ENCODE assay signal across 8 cellular contexts in genomic region chr11:34357646-34358257, GRCh38. TPM values are rescaled to one million over a fixed set of nuclear protein-coding genes. Genes with fewer than 3 reads are reported as not detected.
DNase-seq lines count a peak whose midpoint lies in the region; ATAC-seq, FAIRE-seq and TF ChIP-seq lines count a peak whose summit lies in the region.

Gene ABTB2, minus strand, starts transcription at chr11:34358010.

- H3K4me1 ChIP-seq in GM23338 (ENCODE audit: insufficient read depth) (peaks cover 8% of the 10 kb centered on the region), Karpas-422 (ENCODE audit: low read length) (peaks cover 15% of the 10 kb centered on the region)

- ATAC-seq in GM23338: peak; percentile 80
- peak; percentile 94 for ATAC-seq in stimulated activated naive CD8-positive, alpha-beta T cell treated with anti-CD3 and anti-CD28 coated beads, Interleukin-15, Interleukin-2, amounts not matched to agents 100 U/mL and 50 U/mL, for 24 hours

- peak within 1 kb of the TSS; percentile 97 for H2AFZ ChIP-seq in GM23338
- peak within 1 kb of the TSS; percentile 58; the same call in 1 of the 2 replicates for H2AFZ ChIP-seq in Karpas-422 (ENCODE audit: low read length)

- no peaks in the 10 kb centered on the region for H3K36me3 ChIP-seq in GM23338 (ENCODE audit: insufficient read depth)
- H3K36me3 ChIP-seq in Karpas-422 (ENCODE audit: insufficient read depth, low read length): no peaks in the 10 kb centered on the region

- TF ChIP-seq CTCF in GM23338 (conservative IDR thresholded peaks at IDR 0.05; ENCODE audit: low read depth in 2 of 2) (no peak), nephron (IDR thresholded peaks at IDR 0.05; ENCODE audit: unreplicated experiment in 3 of 3) (peak in 1 of 3 experiments; percentile 4)

- H3F3A ChIP-seq in GM23338 (replicated peaks; ENCODE audit: low read depth): peaks cover 5% of the 10 kb centered on the region; the same call in 1 of the 2 replicates

- H3K4me3 Mint-ChIP-seq in GM23338: peak within 1 kb of the TSS; percentile 82
- peak within 1 kb of the TSS; percentile 88 for H3K4me3 Mint-ChIP-seq in activated T-helper 1 cell treated with anti-CD3 and anti-CD28 coated beads, Interleukin-12 subunit alpha, Interleukin-12 subunit beta, Interleukin-2, Interleukin-4 antibody, amounts not matched to agents 30 ng/mL and 10 ng/mL and 1 ng/mL, durations not matched to agents 14 hours and 24 hours and 36 hours
- peak within 1 kb of the TSS; percentile 78 to 96 (median 87) for H3K4me3 Mint-ChIP-seq in nephron

- FAIRE-seq in RCC 7860 (lab: Jason Lieb, UNC): peak; percentile 39

- H3K27me3 ChIP-seq in GM23338 (ENCODE audit: insufficient read depth) (peaks cover 35% of the 10 kb centered on the region), Karpas-422 (ENCODE audit: low read length) (no peaks in the 10 kb centered on the region)

- intact Hi-C loops in activated T-helper 1 cell treated with anti-CD3 and anti-CD28 coated beads, Interleukin-12 subunit alpha, Interleukin-12 subunit beta, Interleukin-2, Interleukin-4 antibody, amounts not matched to agents 30 ng/mL and 10 ng/mL and 1 ng/mL, durations not matched to agents 14 hours and 24 hours and 36 hours (cut with micrococcal nuclease): loop anchor here (1.0 to 5.0 kb wide), 10 partner anchors 19 to 785 kb away; partner anchors contain the start of genes C11orf91, CAT and LMO2

- H3K79me2 ChIP-seq in GM23338 (replicated peaks; ENCODE audit: insufficient read depth): peaks cover 30% of the 10 kb centered on the region
- no peaks in the 10 kb centered on the region for H3K79me2 ChIP-seq in Karpas-422 (ENCODE audit: low read length)

- no peaks in the 10 kb centered on the region for H3K9me3 ChIP-seq in Karpas-422 (ENCODE audit: low read length)

- H3K4me1 Mint-ChIP-seq in GM23338 (peaks cover 19% of the 10 kb centered on the region), nephron (peaks cover 41% of the 10 kb centered on the region)
- peaks cover 39% of the 10 kb centered on the region for H3K4me1 Mint-ChIP-seq in activated T-helper 1 cell treated with anti-CD3 and anti-CD28 coated beads, Interleukin-12 subunit alpha, Interleukin-12 subunit beta, Interleukin-2, Interleukin-4 antibody, amounts not matched to agents 30 ng/mL and 10 ng/mL and 1 ng/mL, durations not matched to agents 14 hours and 24 hours and 36 hours (ENCODE audit: low read depth)

- H3K9me2 ChIP-seq in GM23338 (ENCODE audit: insufficient read depth): no peaks in the 10 kb centered on the region
- no peaks in the 10 kb centered on the region for H3K9me2 ChIP-seq in Karpas-422 (replicated peaks; ENCODE audit: insufficient read depth, low read length)

- H3K9me3 Mint-ChIP-seq in GM23338 (no peaks in the 10 kb centered on the region), nephron (no peaks in the 10 kb centered on the region)
- H3K9me3 Mint-ChIP-seq in activated T-helper 1 cell treated with anti-CD3 and anti-CD28 coated beads, Interleukin-12 subunit alpha, Interleukin-12 subunit beta, Interleukin-2, Interleukin-4 antibody, amounts not matched to agents 30 ng/mL and 10 ng/mL and 1 ng/mL, durations not matched to agents 14 hours and 24 hours and 36 hours: no peaks in the 10 kb centered on the region

- H4K20me1 ChIP-seq in GM23338 (replicated peaks; ENCODE audit: insufficient read depth) (peaks cover 14% of the 10 kb centered on the region; the same call in 1 of the 2 replicates), Karpas-422 (ENCODE audit: insufficient read depth, low read depth, low read length) (peaks cover 15% of the 10 kb centered on the region; the same call in 1 of the 2 replicates)

- H3K27me3 Mint-ChIP-seq in GM23338 (ENCODE audit: insufficient read depth, low read depth, poor library complexity): peaks cover 24% of the 10 kb centered on the region
- H3K27me3 Mint-ChIP-seq in activated T-helper 1 cell treated with anti-CD3 and anti-CD28 coated beads, Interleukin-12 subunit alpha, Interleukin-12 subunit beta, Interleukin-2, Interleukin-4 antibody, amounts not matched to agents 30 ng/mL and 10 ng/mL and 1 ng/mL, durations not matched to agents 14 hours and 24 hours and 36 hours (ENCODE audit: insufficient read depth): peaks cover 23% of the 10 kb centered on the region
- H3K27me3 Mint-ChIP-seq in nephron (ENCODE audit: low read depth): peaks cover 41% of the 10 kb centered on the region

- peak within 1 kb of the TSS; percentile 33 for H3K9ac ChIP-seq in Karpas-422 (ENCODE audit: low read length)

- H3K27ac ChIP-seq in GM23338 (ENCODE audit: low read depth) (peak within 1 kb of the TSS; percentile 95), Karpas-422 (ENCODE audit: low read length) (no peak within 1 kb of the TSS)

- no peaks in the 10 kb centered on the region; the same call in 2 of the 3 replicates for H3K36me3 Mint-ChIP-seq in GM23338 (ENCODE audit: low read depth)
- H3K36me3 Mint-ChIP-seq in activated T-helper 1 cell treated with anti-CD3 and anti-CD28 coated beads, Interleukin-12 subunit alpha, Interleukin-12 subunit beta, Interleukin-2, Interleukin-4 antibody, amounts not matched to agents 30 ng/mL and 10 ng/mL and 1 ng/mL, durations not matched to agents 14 hours and 24 hours and 36 hours (ENCODE audit: low read depth): peaks cover 17% of the 10 kb centered on the region
- H3K36me3 Mint-ChIP-seq in nephron (ENCODE audit: low read depth): no peaks in the 10 kb centered on the region

- H3K4me2 ChIP-seq in GM23338: peak within 1 kb of the TSS; percentile 99
- peak within 1 kb of the TSS; percentile 62 for H3K4me2 ChIP-seq in Karpas-422 (ENCODE audit: low read depth, low read length, poor library complexity, severe bottlenecking)

- DNase-seq in EH (ENCODE audit: low read depth) (peak; percentile 97), GM23338 (ENCODE audit: low spot score) (peak; percentile 100), Karpas-422 (peak; percentile 95), RCC 7860 (ENCODE audit: low spot score) (peak; percentile 93), fibroblast of peridontal ligament (ENCODE audit: extremely low read depth) (peak; percentile 93)
- peak; percentile 98 for DNase-seq in activated T-helper 1 cell treated with anti-CD3 and anti-CD28 coated beads, Interleukin-12 subunit alpha, Interleukin-12 subunit beta, Interleukin-2, Interleukin-4 antibody, amounts not matched to agents 30 ng/mL and 10 ng/mL and 1 ng/mL, durations not matched to agents 14 hours and 24 hours and 36 hours (ENCODE audit: low spot score)
- DNase-seq in stimulated activated naive CD8-positive, alpha-beta T cell treated with anti-CD3 and anti-CD28 coated beads, Interleukin-15, Interleukin-2, amounts not matched to agents 100 U/mL and 50 U/mL, for 24 hours: peak; percentile 98

- H3K27ac Mint-ChIP-seq in GM23338 (peak within 1 kb of the TSS; percentile 92), nephron (peak within 1 kb of the TSS in 2 of 3 experiments; percentile 70 to 82)
- H3K27ac Mint-ChIP-seq in activated T-helper 1 cell treated with anti-CD3 and anti-CD28 coated beads, Interleukin-12 subunit alpha, Interleukin-12 subunit beta, Interleukin-2, Interleukin-4 antibody, amounts not matched to agents 30 ng/mL and 10 ng/mL and 1 ng/mL, durations not matched to agents 14 hours and 24 hours and 36 hours: peak within 1 kb of the TSS; percentile 77

- H3K4me3 ChIP-seq in GM23338: peak within 1 kb of the TSS; percentile 85
- peak within 1 kb of the TSS; percentile 51; the same call in 1 of the 2 replicates for H3K4me3 ChIP-seq in Karpas-422 (ENCODE audit: low read length)

TF ChIP-seq in GM23338, 12 proteins besides CTCF, POLR2A, EP300 and RAD21:
- TF ChIP-seq CREB1 (CRISPR knock-in tag; IDR thresholded peaks at IDR 0.05; ENCODE audit: low read depth) (no peak), POLR2AphosphoS5 (IDR thresholded peaks at IDR 0.05; ENCODE audit: low read depth) (peak; percentile 89)
TF ChIP-seq in GM23338: peak in this region for 1.

RNA-seq across cellular contexts. Expression of gene ABTB2, which starts in this region (rescaled TPM):
- 9.9 and 12.1 TPM in 2 replicates for total RNA-seq in GM23338 (2014; rRNA removed; shearing (Covaris generic))
- 2.6 and 3.1 TPM in 2 replicates for polyA plus RNA-seq in GM23338 (2016; fragmentation: Nextera tagmentation; extraction: Ambion mirVana)
- not detected in 2 replicates for total RNA-seq in Karpas-422 (2014; rRNA removed; shearing (Covaris generic); ENCODE audit: low replicate concordance)
- 14.1 and 14.5 TPM in 2 replicates for total RNA-seq in activated T-helper 1 cell treated with anti-CD3 and anti-CD28 coated beads, Interleukin-12 subunit alpha, Interleukin-12 subunit beta, Interleukin-2, Interleukin-4 antibody, amounts not matched to agents 30 ng/mL and 10 ng/mL and 1 ng/mL, durations not matched to agents 14 hours and 24 hours and 36 hours

Comparison
In these comparisons a context has a peak if more than half of its experiments do, and no peak if none do; other contexts are left out.
1. RNA of gene ABTB2 (total RNA-seq): 14.1 to 14.5 TPM in activated T-helper 1 cell treated with anti-CD3 and anti-CD28 coated beads, Interleukin-12 subunit alpha, Interleukin-12 subunit beta, Interleukin-2, Interleukin-4 antibody, amounts not matched to agents 30 ng/mL and 10 ng/mL and 1 ng/mL, durations not matched to agents 14 hours and 24 hours and 36 hours and 9.9 to 12.1 TPM in GM23338; not detected in Karpas-422; every median in the first group is over 10 times any median in the second.
2. Peak in DNase-seq, H3K4me3 ChIP-seq, H3K9ac ChIP-seq and H3K4me2 ChIP-seq in Karpas-422; RNA of the gene not detected or under 1 TPM.
3. Peak in every context shown above with its lines, with median percentiles within 50 percentile points of each other: DNase-seq, H3K27ac Mint-ChIP-seq and H3K4me3 Mint-ChIP-seq.